In the genomic region with DNA sequence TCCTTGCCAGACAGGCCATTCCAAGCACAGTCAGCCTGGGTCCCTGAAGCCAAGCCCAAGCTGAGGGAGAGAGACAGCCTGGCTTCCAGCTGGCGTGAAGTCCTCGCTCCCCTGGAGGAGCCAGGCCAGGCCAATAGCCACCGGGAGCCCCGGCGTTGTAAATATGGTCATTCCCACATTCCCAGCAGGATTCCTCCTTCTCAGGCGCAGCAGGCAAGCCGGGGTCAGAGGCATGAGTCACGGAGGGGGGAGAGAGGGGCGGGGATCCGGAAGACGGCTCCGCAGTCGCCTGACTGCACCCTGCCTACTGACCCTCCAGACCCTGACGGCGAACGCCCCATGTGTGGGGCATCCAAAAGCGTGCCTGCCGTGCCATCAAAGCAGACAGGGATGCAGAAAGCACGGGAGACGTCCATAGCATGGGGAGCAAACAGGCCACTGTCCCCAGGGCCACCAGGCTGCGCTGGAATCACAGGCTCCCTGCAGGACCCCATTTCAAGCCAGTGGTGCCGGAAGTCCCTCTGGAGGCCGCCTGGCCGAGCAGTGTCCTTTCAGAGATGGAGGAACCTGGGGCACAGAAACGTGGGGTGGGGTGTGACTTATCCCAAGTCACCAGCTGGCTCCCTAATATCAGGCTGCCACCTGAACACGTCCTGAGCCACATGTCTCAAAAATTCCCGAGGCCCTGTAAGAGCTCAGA, we compare ENCODE assay signal across 9 cellular contexts. TPM values are rescaled to one million over a fixed set of nuclear protein-coding genes. Genes with fewer than 3 reads are reported as not detected.
DNase-seq lines count a peak whose midpoint lies in the region; ATAC-seq and TF ChIP-seq lines count a peak whose summit lies in the region.
"Had no signal": no experiment of that assay in that cellular context is flagged by ENCODE, and none has a peak within 500 bp of the region (broad histone marks: within the 10 kb centered on the region; RNA-seq: fewer than 3 reads in every experiment).

No MANE protein-coding gene starts in this region.

- no peaks in the 10 kb centered on the region for H3K79me2 ChIP-seq in GM23338 (replicated peaks; ENCODE audit: insufficient read depth)

- H4K20me1 ChIP-seq in GM23338 (replicated peaks; ENCODE audit: insufficient read depth) = no peaks in the 10 kb centered on the region

- H3K9me3 ChIP-seq in body of pancreas (no peaks in the 10 kb centered on the region), gastrocnemius medialis (no peaks in the 10 kb centered on the region)

- H3K36me3 ChIP-seq in GM23338 (ENCODE audit: insufficient read depth) (no peaks in the 10 kb centered on the region), body of pancreas (replicated peaks in 1 of 2; ENCODE audit: insufficient read depth in 1 of 2, low read depth in 2 of 2) (no peaks in the 10 kb centered on the region), gastrocnemius medialis (no peaks in the 10 kb centered on the region)

- H3K4me3 ChIP-seq in GM23338 = no peak overlapping the region
- H3K4me3 ChIP-seq in body of pancreas = no peak overlapping the region
- no peak overlapping the region for H3K4me3 ChIP-seq in gastrocnemius medialis

- H3F3A ChIP-seq in GM23338 (replicated peaks; ENCODE audit: low read depth) = no peaks in the 10 kb centered on the region

- H3K4me3 Mint-ChIP-seq in GM23338 = no peak overlapping the region

- no peak overlapping the region for H3K4me2 ChIP-seq in GM23338

- H3K27ac ChIP-seq in GM23338 (ENCODE audit: low read depth) (no peak overlapping the region), body of pancreas (no peak overlapping the region), gastrocnemius medialis (no peak overlapping the region)

- DNase-seq in GM23338 (ENCODE audit: low spot score) (peak; percentile 44), body of pancreas (peak in 3 of 4 donors; percentile 26 to 40 (median 35)), iPS-NIHi7 (ENCODE audit: extremely low spot score) (peak; percentile 84), gastrocnemius medialis (peak; percentile 39 to 59), SW 1271 (lab: John Stamatoyannopoulos, UW) (no peak)
- DNase-seq in activated naive CD4-positive, alpha-beta T cell treated with anti-CD3 and anti-CD28 coated beads, Interleukin-2, amount 50 U/mL, for 72 hours (ENCODE audit: low spot score in 2 of 2) = no peak
- no peak for DNase-seq in stimulated activated CD4-positive, alpha-beta T cell treated with anti-CD3 and anti-CD28 coated beads, Interleukin-4, amount 100 ng/mL, for 4 hours
- DNase-seq: activated CD4-positive, alpha-beta T cell treated with anti-CD3 and anti-CD28 coated beads, Interleukin-2, amount 50 U/mL, for 1 hour had no signal

- WGBS in body of pancreas, 2 donors = 26 to 31% methylated on average over 17 to 27 of the region's 27 CpGs

- ATAC-seq in GM23338 (peak; percentile 65), body of pancreas (peak; percentile 57), gastrocnemius medialis (peak; percentile 55 to 57), HG02938 (IDR thresholded peaks at IDR 0.05; ENCODE audit: unreplicated experiment) (no peak)
- no peak for ATAC-seq in activated naive CD4-positive, alpha-beta T cell treated with anti-CD3 and anti-CD28 coated beads, Interleukin-2, amount 50 U/mL, for 72 hours

- TF ChIP-seq CTCF in GM23338 (conservative IDR thresholded peaks at IDR 0.05; ENCODE audit: low read depth in 2 of 2) (no peak), body of pancreas (IDR thresholded peaks at IDR 0.05) (no peak), gastrocnemius medialis (IDR thresholded peaks at IDR 0.05 in 4 of 5, conservative IDR thresholded peaks at IDR 0.05 in 1 of 5) (no peak)

- peaks cover 11% of the 10 kb centered on the region for H3K4me1 Mint-ChIP-seq in GM23338

- H3K4me1 ChIP-seq in GM23338 (ENCODE audit: insufficient read depth) (no peaks in the 10 kb centered on the region), body of pancreas (no peaks in the 10 kb centered on the region), gastrocnemius medialis (no peaks in the 10 kb centered on the region)

- no peaks in the 10 kb centered on the region for H3K27me3 Mint-ChIP-seq in GM23338 (ENCODE audit: insufficient read depth, low read depth, poor library complexity)

- H3K36me3 Mint-ChIP-seq in GM23338 (ENCODE audit: low read depth) = no peaks in the 10 kb centered on the region
- no peaks in the 10 kb centered on the region for H3K36me3 Mint-ChIP-seq in activated naive CD4-positive, alpha-beta T cell treated with anti-CD3 and anti-CD28 coated beads, Interleukin-2, amount 50 U/mL, for 72 hours

- intact Hi-C loops in body of pancreas (cut with DNase I) (no loop called here), gastrocnemius medialis (cut with DNase I; ENCODE audit: low total_unique reads) (no loop called here)

- TF ChIP-seq POLR2A in body of pancreas (IDR thresholded peaks at IDR 0.05) (no peak), gastrocnemius medialis (IDR thresholded peaks at IDR 0.05) (no peak)

- no peaks in the 10 kb centered on the region for H3K9me2 ChIP-seq in GM23338 (ENCODE audit: insufficient read depth)

- H3K27me3 ChIP-seq in GM23338 (ENCODE audit: insufficient read depth) (no peaks in the 10 kb centered on the region), body of pancreas (no peaks in the 10 kb centered on the region), gastrocnemius medialis (peaks cover 0 to 4% (median 3%) of the 10 kb centered on the region in 3 donors)

- H3K27ac Mint-ChIP-seq in GM23338 = no peak overlapping the region
- H3K27ac Mint-ChIP-seq in activated naive CD4-positive, alpha-beta T cell treated with anti-CD3 and anti-CD28 coated beads, Interleukin-2, amount 50 U/mL, for 72 hours = no peak overlapping the region

- H3K9me3 Mint-ChIP-seq in GM23338 = no peaks in the 10 kb centered on the region
- H3K9me3 Mint-ChIP-seq in activated naive CD4-positive, alpha-beta T cell treated with anti-CD3 and anti-CD28 coated beads, Interleukin-2, amount 50 U/mL, for 72 hours = no peaks in the 10 kb centered on the region

- in situ Hi-C loops in gastrocnemius medialis (cut with MboI; ENCODE audit: low sequenced_read_pairs in 4 of 4) = no loop called here

- no peak overlapping the region for H2AFZ ChIP-seq in GM23338

TF ChIP-seq in GM23338, 12 proteins besides CTCF, POLR2A, EP300 and RAD21:
- TF ChIP-seq STAT1 (IDR thresholded peaks at IDR 0.05; ENCODE audit: unreplicated experiment) = no peak
- no peak for TF ChIP-seq ZNF462 (CRISPR knock-in tag; IDR thresholded peaks at IDR 0.05)
TF ChIP-seq in GM23338: peak in this region for 0.

RNA-seq across cellular contexts. Expression of gene TWIST2, which starts 48.2 kb away (rescaled TPM):
- total RNA-seq in GM23338 (2014; rRNA removed; shearing (Covaris generic)) = 12.5 and 13.6 TPM in 2 replicates
- polyA plus RNA-seq in GM23338 (2016; fragmentation: Nextera tagmentation; extraction: Ambion mirVana) = 6.0 and 7.0 TPM in 2 replicates
- total RNA-seq in body of pancreas (10 to 100 TPM in 1 of 2 donors, 1 to 10 TPM in 1; 7.5 to 40.5 TPM), gastrocnemius medialis (1 to 10 TPM; 1.9 to 9.3 (median 2.2) TPM)
- total RNA-seq in activated naive CD4-positive, alpha-beta T cell treated with anti-CD3 and anti-CD28 coated beads, Interleukin-2, amount 50 U/mL, for 72 hours = not detected

Comparison
In these comparisons a context has a peak if more than half of its experiments do, and no peak if none do; other contexts are left out.
1. ATAC-seq: peak in GM23338 (single experiment), body of pancreas (single experiment) and gastrocnemius medialis (2 of 2); none in activated naive CD4-positive, alpha-beta T cell treated with anti-CD3 and anti-CD28 coated beads, Interleukin-2, amount 50 U/mL, for 72 hours (0 of 2) and HG02938 (single experiment).
2. DNase-seq: peak in GM23338 (single experiment), body of pancreas (3 of 4), iPS-NIHi7 (single experiment) and gastrocnemius medialis (2 of 2); none in activated naive CD4-positive, alpha-beta T cell treated with anti-CD3 and anti-CD28 coated beads, Interleukin-2, amount 50 U/mL, for 72 hours (0 of 2), stimulated activated CD4-positive, alpha-beta T cell treated with anti-CD3 and anti-CD28 coated beads, Interleukin-4, amount 100 ng/mL, for 4 hours (0 of 2) and SW 1271 (0 of 2).